Comparison of ENCODE assay signal across 9 cellular contexts in genomic region chr22:24429411-24430365, GRCh38. TPM values are rescaled to one million over a fixed set of nuclear protein-coding genes. Genes with fewer than 3 reads are reported as not detected.
DNase-seq lines count a peak whose midpoint lies in the region; ATAC-seq and TF ChIP-seq lines count a peak whose summit lies in the region.
"Had no signal": no experiment of that assay in that cellular context is flagged by ENCODE, and none has a peak within 500 bp of the region (broad histone marks: within the 10 kb centered on the region; RNA-seq: fewer than 3 reads in every experiment).

No MANE protein-coding gene starts in this region.

- no peaks in the 10 kb centered on the region for H3K9me3 ChIP-seq in CD8-positive, alpha-beta memory T cell (ENCODE audit: low read length)
- H3K9me3 ChIP-seq in tibial nerve = no peaks in the 10 kb centered on the region
- no peaks in the 10 kb centered on the region for H3K9me3 ChIP-seq in smooth muscle cell (replicated peaks; ENCODE audit: low read depth)

- H3K9me3 Mint-ChIP-seq in CD8-positive, alpha-beta memory T cell = no peaks in the 10 kb centered on the region
- no peaks in the 10 kb centered on the region for H3K9me3 Mint-ChIP-seq in stimulated activated effector memory CD8-positive, alpha-beta T cell treated with anti-CD3 and anti-CD28 coated beads, Interleukin-12 subunit alpha, Interleukin-12 subunit beta, amount 100 ng/mL, for 72 hours

- intact Hi-C loops in left ventricle myocardium superior (cut with micrococcal nuclease) = loop anchor here (10.0 kb wide), 1 partner anchor 75 kb away; no protein-coding TSS in a partner anchor

- H3K4me3 Mint-ChIP-seq in CD8-positive, alpha-beta memory T cell = peak overlapping the region; percentile 86 to 99 (median 90)
- peak overlapping the region; percentile 81 for H3K4me3 Mint-ChIP-seq in stimulated activated effector memory CD8-positive, alpha-beta T cell treated with anti-CD3 and anti-CD28 coated beads, Interleukin-12 subunit alpha, Interleukin-12 subunit beta, amount 100 ng/mL, for 72 hours

- no peaks in the 10 kb centered on the region for H3K27me3 ChIP-seq in CD8-positive, alpha-beta memory T cell (ENCODE audit: insufficient read depth, low read length, poor library complexity, severe bottlenecking)
- H3K27me3 ChIP-seq in tibial nerve (peaks cover 0 to 9% of the 10 kb centered on the region in 2 donors), smooth muscle cell (ENCODE audit: low read depth) (peaks cover 23% of the 10 kb centered on the region)

- H4K20me1 ChIP-seq in smooth muscle cell (ENCODE audit: low read depth) = peaks cover 3% of the 10 kb centered on the region

- DNase-seq in CD8-positive, alpha-beta memory T cell = peak in 4 of 5 donors; percentile 37 to 68 (median 46)
- DNase-seq in NAMALWA (ENCODE audit: low spot score) (peak; percentile 73), left ventricle myocardium superior (peak; percentile 77), tibial nerve (ENCODE audit: low spot score in 2 of 2) (no peak), smooth muscle cell (lab: John Stamatoyannopoulos, UW; ENCODE audit: unreplicated experiment) (no peak)
- DNase-seq in activated CD8-positive, alpha-beta memory T cell treated with anti-CD3 and anti-CD28 coated beads, Interleukin-2, amount 50 U/mL, for 4 hours = peak; percentile 64
- DNase-seq in stimulated activated effector memory CD8-positive, alpha-beta T cell treated with anti-CD3 and anti-CD28 coated beads, Interleukin-12 subunit alpha, Interleukin-12 subunit beta, amount 100 ng/mL, for 72 hours (ENCODE audit: low spot score in 2 of 2) = no peak

- POLR2A ChIA-PET in CD8-positive, alpha-beta memory T cell (lab: Charles Lee) = no interaction called here

- H3K4me1 ChIP-seq in CD8-positive, alpha-beta memory T cell (ENCODE audit: insufficient read depth, low read length) = peaks cover 86% of the 10 kb centered on the region
- H3K4me1 ChIP-seq in tibial nerve (peaks cover 0 to 53% (median 32%) of the 10 kb centered on the region in 4 donors), smooth muscle cell (ENCODE audit: low read depth) (no peaks in the 10 kb centered on the region)

- H3K27ac ChIP-seq in CD8-positive, alpha-beta memory T cell (ENCODE audit: low read depth, low read length) = peak overlapping the region; percentile 28
- H3K27ac ChIP-seq in tibial nerve = peak overlapping the region in 2 of 4 donors; percentile 13 to 61
- no peak overlapping the region for H3K27ac ChIP-seq in smooth muscle cell (ENCODE audit: low read depth)
- H3K27ac ChIP-seq: cardiac muscle cell had no signal

- WGBS in tibial nerve, 2 donors = 68 to 70% methylated on average over 19 to 22 of the region's 22 CpGs
- 89% methylated on average over 22 of the region's 22 CpGs for WGBS in smooth muscle cell (ENCODE audit: low lambda C conversion rate)

- no peak for TF ChIP-seq POLR2A in tibial nerve (IDR thresholded peaks at IDR 0.05)

- peaks cover 0 to 30% (median 0%) of the 10 kb centered on the region in 3 donors for H3K36me3 Mint-ChIP-seq in CD8-positive, alpha-beta memory T cell
- peaks cover 40% of the 10 kb centered on the region for H3K36me3 Mint-ChIP-seq in stimulated activated effector memory CD8-positive, alpha-beta T cell treated with anti-CD3 and anti-CD28 coated beads, Interleukin-12 subunit alpha, Interleukin-12 subunit beta, amount 100 ng/mL, for 72 hours

- H3K4me2 ChIP-seq in smooth muscle cell = no peak overlapping the region

- CTCF ChIA-PET in CD8-positive, alpha-beta memory T cell (lab: Charles Lee) = interaction anchor here (0.7 to 1.3 kb wide), 3 partner anchors 17 to 76 kb away, joined by 3 read pairs; no protein-coding TSS in a partner anchor

- no peaks in the 10 kb centered on the region for H3F3A ChIP-seq in smooth muscle cell (ENCODE audit: low read depth)

- peak overlapping the region; percentile 87 to 100 (median 92) for H3K27ac Mint-ChIP-seq in CD8-positive, alpha-beta memory T cell
- peak overlapping the region; percentile 98 for H3K27ac Mint-ChIP-seq in stimulated activated effector memory CD8-positive, alpha-beta T cell treated with anti-CD3 and anti-CD28 coated beads, Interleukin-12 subunit alpha, Interleukin-12 subunit beta, amount 100 ng/mL, for 72 hours

- TF ChIP-seq EP300 in tibial nerve (IDR thresholded peaks at IDR 0.05) = no peak

- H3K79me2 ChIP-seq in smooth muscle cell (ENCODE audit: low read depth) = no peaks in the 10 kb centered on the region

- H3K27me3 Mint-ChIP-seq in CD8-positive, alpha-beta memory T cell = no peaks in the 10 kb centered on the region

- no peak overlapping the region for H2AFZ ChIP-seq in smooth muscle cell (ENCODE audit: low read depth)

- H3K4me3 ChIP-seq in CD8-positive, alpha-beta memory T cell (ENCODE audit: low read length) = peak overlapping the region; percentile 95
- no peak overlapping the region for H3K4me3 ChIP-seq in tibial nerve
- H3K4me3 ChIP-seq in smooth muscle cell = no peak overlapping the region
- H3K4me3 ChIP-seq: cardiac muscle cell had no signal

- H3K36me3 ChIP-seq in CD8-positive, alpha-beta memory T cell (ENCODE audit: insufficient read depth, low read length) = peaks cover 3% of the 10 kb centered on the region
- no peaks in the 10 kb centered on the region for H3K36me3 ChIP-seq in tibial nerve
- no peaks in the 10 kb centered on the region for H3K36me3 ChIP-seq in smooth muscle cell (ENCODE audit: low read depth)
- H3K36me3 ChIP-seq: cardiac muscle cell had no signal

- H3K4me1 Mint-ChIP-seq in CD8-positive, alpha-beta memory T cell = peaks cover 65 to 96% (median 80%) of the 10 kb centered on the region in 3 donors
- H3K4me1 Mint-ChIP-seq in stimulated activated effector memory CD8-positive, alpha-beta T cell treated with anti-CD3 and anti-CD28 coated beads, Interleukin-12 subunit alpha, Interleukin-12 subunit beta, amount 100 ng/mL, for 72 hours = peaks cover 92% of the 10 kb centered on the region

- no peak overlapping the region for H3K9ac ChIP-seq in smooth muscle cell (ENCODE audit: low read depth)

- ATAC-seq in left ventricle myocardium superior (peak; percentile 22), GM21381 (IDR thresholded peaks at IDR 0.05; ENCODE audit: unreplicated experiment) (no peak)
- ATAC-seq in stimulated activated effector memory CD8-positive, alpha-beta T cell treated with anti-CD3 and anti-CD28 coated beads, Interleukin-12 subunit alpha, Interleukin-12 subunit beta, amount 100 ng/mL, for 72 hours = no peak

- TF ChIP-seq CTCF in tibial nerve (IDR thresholded peaks at IDR 0.05) (no peak), smooth muscle cell (IDR thresholded peaks at IDR 0.05; ENCODE audit: borderline replicate concordance, insufficient read depth, poor library complexity, severe bottlenecking) (no peak)

RNA-seq across cellular contexts. Expression of gene ADORA2A, which starts 2.3 kb away (rescaled TPM):
- total RNA-seq in CD8-positive, alpha-beta memory T cell = 10 to 100 TPM; 23.2 to 26.7 TPM
- polyA plus RNA-seq in CD8-positive, alpha-beta memory T cell = 89.6 TPM
- total RNA-seq in left ventricle myocardium superior (4.1 TPM), tibial nerve (1 to 10 TPM; 2.6 to 4.2 (median 3.5) TPM), smooth muscle cell (1.5 and 1.8 TPM in 2 replicates)
- 1.6 and 3.8 TPM in 2 replicates for polyA plus RNA-seq in smooth muscle cell

Comparison
In these comparisons a context has a peak if more than half of its experiments do, and no peak if none do; other contexts are left out.
1. DNase-seq: peak in CD8-positive, alpha-beta memory T cell (4 of 5), NAMALWA (single experiment), activated CD8-positive, alpha-beta memory T cell treated with anti-CD3 and anti-CD28 coated beads, Interleukin-2, amount 50 U/mL, for 4 hours (single experiment) and left ventricle myocardium superior (single experiment); none in stimulated activated effector memory CD8-positive, alpha-beta T cell treated with anti-CD3 and anti-CD28 coated beads, Interleukin-12 subunit alpha, Interleukin-12 subunit beta, amount 100 ng/mL, for 72 hours (0 of 2), tibial nerve (0 of 2) and smooth muscle cell (single experiment).